Comparison of ENCODE assay signal across 1 cellular context in genomic region chr16:2659560-2659959, GRCh38.
TF ChIP-seq lines count a peak whose summit lies in the region.

No MANE protein-coding gene starts in this region.

TF ChIP-seq in liver, 16 proteins besides CTCF, POLR2A, EP300 and RAD21:
- TF ChIP-seq GABPA (IDR thresholded peaks at IDR 0.05 in 1 of 2, conservative IDR thresholded peaks at IDR 0.05 in 1 of 2) (peak in 1 of 2 donors; percentile 45), RXRA (IDR thresholded peaks at IDR 0.05) (peak in 1 of 2 donors; percentile 59), ZBTB33 (IDR thresholded peaks at IDR 0.05) (peak; percentile 18), MAX (IDR thresholded peaks at IDR 0.05) (peak; percentile 59), HNF4A (conservative IDR thresholded peaks at IDR 0.05) (peak; percentile 71 to 73), SP1 (IDR thresholded peaks at IDR 0.05) (peak; percentile 62)
